13 cellular contexts compared by ENCODE assay signal in genomic region chr1:163395767-163396166, GRCh38.
"Had no signal": no experiment of that assay in that cellular context is flagged by ENCODE, and none has a peak within 500 bp of the region (broad histone marks: within the 10 kb centered on the region; RNA-seq: fewer than 3 reads in every experiment).

No MANE protein-coding gene starts in this region.

- H3K4me3 ChIP-seq: colonic mucosa, heart left ventricle, neural progenitor cell, ovary had no signal

- H3K4me3 Mint-ChIP-seq: activated CD4-positive, alpha-beta memory T cell treated with anti-CD3 and anti-CD28 coated beads for 36 hours; activated naive CD8-positive, alpha-beta T cell treated with anti-CD3 and anti-CD28 coated beads for 36 hours; activated T-cell treated with anti-CD3 and anti-CD28 coated beads, Interleukin-2, amount 50 U/mL, for 72 hours; neural progenitor cell had no signal

- H3K9ac ChIP-seq: neural progenitor cell had no signal

- H3K4me2 ChIP-seq: neural progenitor cell had no signal

- H3K4me1 ChIP-seq: colonic mucosa, heart left ventricle had no signal

- H3K4me1 Mint-ChIP-seq: activated naive CD8-positive, alpha-beta T cell treated with anti-CD3 and anti-CD28 coated beads for 36 hours had no signal

- H3K27ac ChIP-seq: colonic mucosa, heart left ventricle, neural progenitor cell, ovary, VCaP had no signal

- DNase-seq: activated CD4-positive, alpha-beta memory T cell treated with anti-CD3 and anti-CD28 coated beads for 36 hours; activated gamma-delta T cell treated with Interleukin-2 at 50 U/mL for 16 hours; activated naive CD8-positive, alpha-beta T cell treated with anti-CD3 and anti-CD28 coated beads for 36 hours; activated T-cell treated with anti-CD3 and anti-CD28 coated beads, Interleukin-2, amount 50 U/mL, for 72 hours; anterior cingulate cortex; colonic mucosa; effector CD4-positive, alpha-beta T cell; heart left ventricle; kidney; ovary; T1000 had no signal

- H3K9me3 Mint-ChIP-seq: activated CD4-positive, alpha-beta memory T cell treated with anti-CD3 and anti-CD28 coated beads for 36 hours; activated naive CD8-positive, alpha-beta T cell treated with anti-CD3 and anti-CD28 coated beads for 36 hours; neural progenitor cell had no signal

- H3K27me3 ChIP-seq: colonic mucosa, ovary had no signal

- H3K36me3 Mint-ChIP-seq: activated CD4-positive, alpha-beta memory T cell treated with anti-CD3 and anti-CD28 coated beads for 36 hours; activated naive CD8-positive, alpha-beta T cell treated with anti-CD3 and anti-CD28 coated beads for 36 hours; neural progenitor cell had no signal

- ATAC-seq: activated T-cell treated with anti-CD3 and anti-CD28 coated beads, Interleukin-2, amount 50 U/mL, for 72 hours; heart left ventricle had no signal

- H3K9me3 ChIP-seq: colonic mucosa, heart left ventricle, ovary had no signal

- H3K36me3 ChIP-seq: colonic mucosa, heart left ventricle, neural progenitor cell, ovary had no signal

- H2AFZ ChIP-seq: neural progenitor cell had no signal

- H3K27ac Mint-ChIP-seq: activated CD4-positive, alpha-beta memory T cell treated with anti-CD3 and anti-CD28 coated beads for 36 hours; activated naive CD8-positive, alpha-beta T cell treated with anti-CD3 and anti-CD28 coated beads for 36 hours; activated T-cell treated with anti-CD3 and anti-CD28 coated beads, Interleukin-2, amount 50 U/mL, for 72 hours; neural progenitor cell had no signal
